Comparison of ENCODE assay signal across 10 cellular contexts in the genomic region with DNA sequence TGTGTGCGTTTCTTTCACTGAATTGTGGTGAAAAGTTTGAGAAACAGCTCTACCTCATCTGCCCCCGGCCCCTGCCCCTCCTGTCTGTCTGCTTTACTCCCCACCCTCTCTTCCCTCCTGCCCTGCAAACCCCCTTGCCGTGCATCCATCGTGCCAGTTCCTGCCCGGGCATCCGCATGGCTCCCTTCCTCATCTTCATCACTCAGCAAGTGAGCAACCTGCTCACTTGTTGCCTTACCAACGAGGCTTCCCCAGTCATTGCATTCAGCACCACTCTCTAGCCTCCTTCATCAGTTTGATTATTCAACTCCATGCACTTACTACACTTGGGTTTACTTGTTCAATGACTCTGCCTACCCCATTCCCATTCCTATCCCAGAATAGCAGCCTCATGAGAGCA. TPM values are rescaled to one million over a fixed set of nuclear protein-coding genes. Genes with fewer than 3 reads are reported as not detected.
"Had no signal": no experiment of that assay in that cellular context is flagged by ENCODE, and none has a peak within 500 bp of the region (broad histone marks: within the 10 kb centered on the region; RNA-seq: fewer than 3 reads in every experiment).

No MANE protein-coding gene starts in this region.

- H3K27ac ChIP-seq: HL-60 had no signal

- H2AFZ ChIP-seq: GM23338 had no signal

- ATAC-seq: GM23338, HepG2 had no signal

- H3K4me3 Mint-ChIP-seq: GM23338, H9, HFFc6, IgD-negative memory B cell had no signal

- H3K4me1 Mint-ChIP-seq: IgD-negative memory B cell had no signal

- H3K27ac Mint-ChIP-seq: GM23338, H9, HFFc6, IgD-negative memory B cell had no signal

- FAIRE-seq: H1, H54, HepG2 had no signal

- H3K4me3 ChIP-seq: GM23338 had no signal

- H3K4me2 ChIP-seq: GM23338 had no signal

- DNase-seq: H9, HCEC 1CT, HFFc6, KBM-7 had no signal

RNA-seq across cellular contexts. Expression of a gene that starts 34.8 kb away (rescaled TPM):
- total RNA-seq: HepG2 had no signal
- polyA plus RNA-seq: HepG2 had no signal
